ENCODE assay signal across 3 cellular contexts in genomic region chr2:62723253-62723652, GRCh38.
TF ChIP-seq lines count a peak whose summit lies in the region.

No MANE protein-coding gene starts in this region.

TF ChIP-seq in HepG2, 621 proteins besides CTCF, POLR2A, EP300 and RAD21:
- 0 out of 2 replicates have a peak, but pooled peaks have one; percentile 63 for TF ChIP-seq DNMT3B (CRISPR knock-in tag; conservative IDR thresholded peaks at IDR 0.05)
- no peak for TF ChIP-seq EEA1 (CRISPR knock-in tag; IDR thresholded peaks at IDR 0.05; ENCODE audit: borderline replicate concordance)
- TF ChIP-seq GPBP1L1 (CRISPR knock-in tag; IDR thresholded peaks at IDR 0.05): no peak
TF ChIP-seq in HepG2: peak in this region for 1.

TF ChIP-seq in K562, 482 proteins besides CTCF, POLR2A, EP300 and RAD21:
- TF ChIP-seq LARP7 (IDR thresholded peaks at IDR 0.05) (no peak), ZNF507 (tag; conservative IDR thresholded peaks at IDR 0.05) (peak; percentile 90), ZNF354B (CRISPR knock-in tag; IDR thresholded peaks at IDR 0.05) (peak; percentile 72; the same call in 1 of the 2 replicates)

TF ChIP-seq in liver, 16 proteins besides CTCF, POLR2A, EP300 and RAD21:
- TF ChIP-seq, protein P1, sequence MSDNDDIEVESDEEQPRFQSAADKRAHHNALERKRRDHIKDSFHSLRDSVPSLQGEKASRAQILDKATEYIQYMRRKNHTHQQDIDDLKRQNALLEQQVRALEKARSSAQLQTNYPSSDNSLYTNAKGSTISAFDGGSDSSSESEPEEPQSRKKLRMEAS (IDR thresholded peaks at IDR 0.05): peak; percentile 15
- TF ChIP-seq GABPA (IDR thresholded peaks at IDR 0.05 in 1 of 2, conservative IDR thresholded peaks at IDR 0.05 in 1 of 2) (no peak), SP1 (IDR thresholded peaks at IDR 0.05) (no peak), YY1 (IDR thresholded peaks at IDR 0.05) (no peak)
